In the genomic region with DNA sequence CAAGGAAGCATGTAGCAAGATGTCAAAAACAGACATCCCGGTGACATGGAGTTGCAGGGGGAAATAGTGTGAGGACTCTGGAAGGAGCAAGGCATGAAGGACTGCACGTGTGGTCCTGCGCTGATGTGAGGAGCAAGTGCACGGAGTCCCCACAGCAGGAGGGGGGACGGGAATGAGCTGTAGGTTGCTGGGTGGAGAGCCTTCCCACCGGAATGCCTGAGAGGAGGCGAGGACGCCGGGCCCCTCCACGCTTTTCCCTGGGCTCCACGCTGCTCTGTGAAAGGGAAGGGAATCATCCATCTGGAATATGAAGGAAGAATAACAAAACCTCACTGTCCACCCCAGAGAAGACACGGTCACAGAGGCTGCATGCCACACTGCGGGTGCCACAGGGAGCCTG, we compare ENCODE assay signal across 38 cellular contexts. TPM values are rescaled to one million over a fixed set of nuclear protein-coding genes. Genes with fewer than 3 reads are reported as not detected.
"Had no signal": no experiment of that assay in that cellular context is flagged by ENCODE, and none has a peak within 500 bp of the region (broad histone marks: within the 10 kb centered on the region; RNA-seq: fewer than 3 reads in every experiment).

No MANE protein-coding gene starts in this region.

- H3K9me3 ChIP-seq: left ventricle myocardium inferior, mucosa of descending colon, neutrophil, ovary, right atrium auricular region, right lobe of liver, stomach, testis, thyroid gland, transverse colon, upper lobe of left lung, vagina had no signal

- H3K36me3 ChIP-seq: left ventricle myocardium inferior, neutrophil, ovary, right atrium auricular region, right lobe of liver, stomach, thyroid gland, transverse colon, upper lobe of left lung, vagina had no signal

- H3K4me3 ChIP-seq: left ventricle myocardium inferior, mucosa of descending colon, ovary, right atrium auricular region, right lobe of liver, smooth muscle cell, stomach, testis, thyroid gland, transverse colon, upper lobe of left lung, vagina had no signal

- H3K27me3 Mint-ChIP-seq: progenitor cell of endocrine pancreas had no signal

- ATAC-seq: left colon; mucosa of descending colon; naive thymus-derived CD4-positive, alpha-beta T cell; natural killer cell treated with Interleukin-12 subunit alpha and Interleukin-12 subunit beta and Interleukin-15 and Interleukin-18, amount 100 ng/mL, for 72 hours; right lobe of liver; stimulated activated naive B cell treated with anti-CD40 and anti-IgM and Interleukin-4, amounts not matched to agents 10 μg/mL and 1 μg/mL and 100 μg/mL, for 72 hours; stimulated activated naive CD8-positive, alpha-beta T cell treated with anti-CD3 and anti-CD28 coated beads, Interleukin-15, Interleukin-2, amounts not matched to agents 100 U/mL and 50 U/mL, for 24 hours had no signal

- DNase-seq: hypothalamus; immature natural killer cell; left colon; left ventricle myocardium inferior; midbrain; mucosa of descending colon; naive thymus-derived CD4-positive, alpha-beta T cell; occipital lobe; ovary; right lobe of liver; stimulated activated CD4-positive, alpha-beta T cell treated with anti-CD3 and anti-CD28 coated beads, Interleukin-12 subunit alpha, Interleukin-12 subunit beta, amount 100 ng/mL, for 4 hours; stimulated activated CD4-positive, alpha-beta T cell treated with anti-CD3 and anti-CD28 coated beads, Interleukin-15, amount 100 ng/mL, for 24 hours; stimulated activated CD4-positive, alpha-beta T cell treated with anti-CD3 and anti-CD28 coated beads, Interleukin-2, amount 100 ng/mL, for 24 hours; stimulated activated CD4-positive, alpha-beta T cell treated with anti-CD3 and anti-CD28 coated beads, Interleukin-4, amount 100 ng/mL, for 1 hour; stimulated activated naive B cell treated with anti-CD40 and anti-IgM and Interleukin-4, amounts not matched to agents 10 μg/mL and 1 μg/mL and 100 μg/mL, for 72 hours; stimulated activated naive CD8-positive, alpha-beta T cell treated with anti-CD3 and anti-CD28 coated beads, Interleukin-15, Interleukin-2, amounts not matched to agents 100 U/mL and 50 U/mL, for 24 hours; stomach; testis; thyroid gland; transverse colon; upper lobe of left lung had no signal

- H3K27ac ChIP-seq: left ventricle myocardium inferior, neutrophil, ovary, right atrium auricular region, right lobe of liver, stomach, testis, thyroid gland, transverse colon, upper lobe of left lung, vagina had no signal

- H3K4me2 ChIP-seq: smooth muscle cell had no signal

- H3K36me3 Mint-ChIP-seq: immature natural killer cell; memory B cell; naive thymus-derived CD4-positive, alpha-beta T cell; natural killer cell treated with Interleukin-12 subunit alpha and Interleukin-12 subunit beta and Interleukin-15 and Interleukin-18, amount 100 ng/mL, for 72 hours; stimulated activated naive B cell treated with anti-CD40 and anti-IgM and Interleukin-4, amounts not matched to agents 10 μg/mL and 1 μg/mL and 100 μg/mL, for 72 hours had no signal

- H3K4me3 Mint-ChIP-seq: immature natural killer cell; memory B cell; naive thymus-derived CD4-positive, alpha-beta T cell; natural killer cell treated with Interleukin-12 subunit alpha and Interleukin-12 subunit beta and Interleukin-15 and Interleukin-18, amount 100 ng/mL, for 72 hours; neural crest cell; stimulated activated naive B cell treated with anti-CD40 and anti-IgM and Interleukin-4, amounts not matched to agents 10 μg/mL and 1 μg/mL and 100 μg/mL, for 72 hours had no signal

- H3K4me1 Mint-ChIP-seq: immature natural killer cell; memory B cell; neural crest cell; stimulated activated naive B cell treated with anti-CD40 and anti-IgM and Interleukin-4, amounts not matched to agents 10 μg/mL and 1 μg/mL and 100 μg/mL, for 72 hours had no signal

- H3K9me3 Mint-ChIP-seq: immature natural killer cell; memory B cell; naive thymus-derived CD4-positive, alpha-beta T cell; natural killer cell treated with Interleukin-12 subunit alpha and Interleukin-12 subunit beta and Interleukin-15 and Interleukin-18, amount 100 ng/mL, for 72 hours; neural crest cell; stimulated activated naive B cell treated with anti-CD40 and anti-IgM and Interleukin-4, amounts not matched to agents 10 μg/mL and 1 μg/mL and 100 μg/mL, for 72 hours had no signal

- H3K27ac Mint-ChIP-seq: immature natural killer cell; memory B cell; naive thymus-derived CD4-positive, alpha-beta T cell; natural killer cell treated with Interleukin-12 subunit alpha and Interleukin-12 subunit beta and Interleukin-15 and Interleukin-18, amount 100 ng/mL, for 72 hours; progenitor cell of endocrine pancreas; stimulated activated naive B cell treated with anti-CD40 and anti-IgM and Interleukin-4, amounts not matched to agents 10 μg/mL and 1 μg/mL and 100 μg/mL, for 72 hours had no signal

- H3K27me3 ChIP-seq: neutrophil, ovary, right atrium auricular region, right lobe of liver, testis, thyroid gland, transverse colon, upper lobe of left lung, vagina had no signal

- H3K4me1 ChIP-seq: right lobe of liver, stomach, testis, thyroid gland, transverse colon, vagina had no signal

RNA-seq across cellular contexts. Expression of a gene that starts 26.6 kb away (rescaled TPM):
- total RNA-seq: lower leg skin; lung microvascular endothelial cell; myocyte; naive thymus-derived CD4-positive, alpha-beta T cell; natural killer cell treated with Interleukin-12 subunit alpha and Interleukin-12 subunit beta and Interleukin-15 and Interleukin-18, amount 100 ng/mL, for 72 hours; thyroid gland; upper lobe of left lung had no signal
- polyA plus RNA-seq: immature natural killer cell; naive thymus-derived CD4-positive, alpha-beta T cell had no signal

RNA-seq across cellular contexts. Expression of a gene that starts 56.1 kb away (rescaled TPM):
- total RNA-seq: kidney; left colon; left ventricle myocardium inferior; lung microvascular endothelial cell; mesenteric fat pad; mucosa of descending colon; myocyte; naive thymus-derived CD4-positive, alpha-beta T cell; natural killer cell treated with Interleukin-12 subunit alpha and Interleukin-12 subunit beta and Interleukin-15 and Interleukin-18, amount 100 ng/mL, for 72 hours; neural crest cell; occipital lobe; progenitor cell of endocrine pancreas; pulmonary artery endothelial cell; renal cortical epithelial cell; right atrium auricular region; skeletal muscle tissue; smooth muscle cell; stomach; testis; thyroid gland; transverse colon; upper lobe of left lung; urinary bladder; vagina had no signal
- polyA plus RNA-seq: immature natural killer cell; naive thymus-derived CD4-positive, alpha-beta T cell; ovary; smooth muscle cell; stomach; urinary bladder had no signal
